Comparison of ENCODE assay signal across 8 cellular contexts in genomic region chr9:89428901-89429890, GRCh38.
DNase-seq lines count a peak whose midpoint lies in the region; ATAC-seq, FAIRE-seq and TF ChIP-seq lines count a peak whose summit lies in the region.

No MANE protein-coding gene starts in this region.

- no peaks in the 10 kb centered on the region for H3K36me3 Mint-ChIP-seq in neural progenitor cell

- intact Hi-C loops in GM12878 (cut with micrococcal nuclease; ENCODE audit: unreplicated experiment), result loop anchor here (1.0 kb wide), 1 partner anchor 120 kb away; no protein-coding TSS in a partner anchor

- no peaks in the 10 kb centered on the region for H3K9me3 ChIP-seq in GM12878 (replicated peaks; ENCODE audit: control insufficient read depth, insufficient read depth, low read length)
- no peaks in the 10 kb centered on the region for H3K9me3 ChIP-seq in neural progenitor cell (ENCODE audit: low read depth)

- H3K9ac ChIP-seq in GM12878 (ENCODE audit: control insufficient read depth, insufficient read depth, low read length) (no peak overlapping the region), neural progenitor cell (no peak overlapping the region)

- H3K9me3 Mint-ChIP-seq in neural progenitor cell, result no peaks in the 10 kb centered on the region

- no peak for TF ChIP-seq POLR2A in GM12878 (IDR thresholded peaks at IDR 0.05; ENCODE audit: low read depth, low read length)

- H3K4me3 ChIP-seq in GM12878, result no peak overlapping the region
- H3K4me3 ChIP-seq in neural progenitor cell, result no peak overlapping the region

- peak; percentile 85 for TF ChIP-seq RAD21 in GM12878 (IDR thresholded peaks at IDR 0.05; ENCODE audit: insufficient read depth, low read depth, low read length)

- CTCF ChIA-PET in GM12878 (lab: Yijun Ruan, JAX), result interaction anchor here (0.6 to 10.2 kb wide), 43 partner anchors 9 to 167 kb away, joined by 3 to 207 read pairs (median 6); no protein-coding TSS in a partner anchor

- H3K27ac ChIP-seq in GM12878 (ENCODE audit: control insufficient read depth, insufficient read depth) (peak overlapping the region; percentile 90), neural progenitor cell (no peak overlapping the region)

- no peak overlapping the region for H3K4me3 Mint-ChIP-seq in neural progenitor cell

- peaks cover 4% of the 10 kb centered on the region for H3K27me3 Mint-ChIP-seq in neural progenitor cell (ENCODE audit: insufficient read depth, low read depth)

- H3K36me3 ChIP-seq in GM12878 (ENCODE audit: control insufficient read depth in 2 of 2, insufficient read depth in 2 of 2, low read length in 1 of 2), result peaks cover 16 to 17% of the 10 kb centered on the region in 2 experiments; a peak in 3 of 4 replicates
- H3K36me3 ChIP-seq in neural progenitor cell, result no peaks in the 10 kb centered on the region

- SMC1A ChIA-PET in GM12878 (lab: Charles Lee; ENCODE audit: uncharacterized antibody, unreplicated experiment), result interaction anchor here (0.6 to 7.8 kb wide), 26 partner anchors 10 to 836 kb away, joined by 3 to 150 read pairs (median 4); no protein-coding TSS in a partner anchor

- H3K4me2 ChIP-seq in GM12878 (ENCODE audit: control insufficient read depth, insufficient read depth) (peak overlapping the region; percentile 18; the same call in 1 of the 2 replicates), neural progenitor cell (no peak overlapping the region)

- ATAC-seq in GM12878, result peak; percentile 25

- peak; percentile 49 for DNase-seq in OCI-M1 (lab: John Stamatoyannopoulos, UW)
- no peak for DNase-seq in GM12878 (ENCODE audit: low read depth, low spot score)
- DNase-seq in neural progenitor cell (ENCODE audit: low spot score), result peak; percentile 46
- DNase-seq in NCI-H345 treated with DMSO at 0.1 percent for 48 hours (lab: John Stamatoyannopoulos, UW; ENCODE audit: unreplicated experiment), result no peak
- DNase-seq in LoVo (ENCODE audit: low spot score), result no peak
- DNase-seq in frontal cortex (ENCODE audit: low spot score in 2 of 2), result no peak
- no peak for DNase-seq in T1000 (lab: John Stamatoyannopoulos, UW)

- H2AFZ ChIP-seq in GM12878 (ENCODE audit: control insufficient read depth, low read depth, low read length), result no peak overlapping the region
- no peak overlapping the region for H2AFZ ChIP-seq in neural progenitor cell (replicated peaks)

- no peaks in the 10 kb centered on the region; the same call in 1 of the 2 replicates for H4K20me1 ChIP-seq in GM12878 (ENCODE audit: control insufficient read depth, insufficient read depth)
- H4K20me1 ChIP-seq in neural progenitor cell (ENCODE audit: low read depth), result peaks cover 23% of the 10 kb centered on the region

- no TSS peak for BruUV-seq in GM12878 (replicated peaks; lab: Mats Ljungman, UMichigan)

- TF ChIP-seq CTCF in GM12873 (IDR thresholded peaks at IDR 0.05; ENCODE audit: insufficient read depth, low read depth, low read length, missing control alignments) (peak; percentile 73), GM12878 (IDR thresholded peaks at IDR 0.05 in 2 of 3, conservative IDR thresholded peaks at IDR 0.05 in 1 of 3; ENCODE audit: control insufficient read depth in 2 of 3, extremely low read depth in 1 of 3, insufficient read depth in 1 of 3, low read depth in 3 of 3, low read length in 3 of 3) (peak; percentile 60 to 84 (median 74)), neural progenitor cell (IDR thresholded peaks at IDR 0.05) (peak; percentile 57)

- FAIRE-seq in GM12878 (lab: Jason Lieb, UNC) (no peak), frontal cortex (lab: Jason Lieb, UNC) (no peak)

- H3K79me2 ChIP-seq in GM12878 (ENCODE audit: control insufficient read depth, insufficient read depth, low read length) (peaks cover 90% of the 10 kb centered on the region), neural progenitor cell (ENCODE audit: low read depth) (peaks cover 53% of the 10 kb centered on the region)

- in situ Hi-C loops in GM12878 (cut with MboI), result loop anchor here (5.0 kb wide), 1 partner anchor 118 kb away; no protein-coding TSS in a partner anchor

- WGBS in GM12878 (ENCODE audit: insufficient coverage, insufficient replicate concordance, low lambda C conversion rate, missing lambda C conversion rate), result 70% methylated on average over 25 of the region's 25 CpGs

- H3K4me1 Mint-ChIP-seq in neural progenitor cell, result peaks cover 11% of the 10 kb centered on the region

- H3K27ac Mint-ChIP-seq in neural progenitor cell, result no peak overlapping the region

- H3K27me3 ChIP-seq in GM12878 (replicated peaks in 1 of 2; ENCODE audit: control insufficient read depth in 2 of 2, insufficient read depth in 2 of 2, low read length in 1 of 2) (no peaks in the 10 kb centered on the region), neural progenitor cell (no peaks in the 10 kb centered on the region)

- H3K4me1 ChIP-seq in GM12878 (ENCODE audit: control insufficient read depth, insufficient read depth, low read length) (peaks cover 81% of the 10 kb centered on the region), neural progenitor cell (no peaks in the 10 kb centered on the region)

- TF ChIP-seq EP300 in GM12878 (IDR thresholded peaks at IDR 0.05; ENCODE audit: borderline replicate concordance in 1 of 2, control insufficient read depth in 1 of 2, low read depth in 2 of 2, low read length in 2 of 2), result no peak

- POLR2A ChIA-PET in GM12878 (lab: Charles Lee), result interaction anchor here (0.9 to 1.4 kb wide), 5 partner anchors 11 to 119 kb away, joined by 3 to 8 read pairs (median 4); no protein-coding TSS in a partner anchor

- no peaks in the 10 kb centered on the region for H3F3A ChIP-seq in neural progenitor cell (ENCODE audit: low read depth)

- RAD21 ChIA-PET in GM12878 (lab: Charles Lee; ENCODE audit: unreplicated experiment), result interaction anchor here (0.7 to 10.3 kb wide), 28 partner anchors 11 to 126 kb away, joined by 3 to 119 read pairs (median 4); no protein-coding TSS in a partner anchor

TF ChIP-seq in GM12878, 131 proteins besides CTCF, POLR2A, EP300 and RAD21 (continues in another document):
- TF ChIP-seq ATF2 (IDR thresholded peaks at IDR 0.05; ENCODE audit: low read length) (no peak), POU2F2 (IDR thresholded peaks at IDR 0.05; ENCODE audit: borderline replicate concordance, low read depth, low read length) (no peak), IKZF1 (conservative IDR thresholded peaks at IDR 0.05) (no peak), JUND (IDR thresholded peaks at IDR 0.05; ENCODE audit: low read depth, low read length) (no peak), BHLHE40 (IDR thresholded peaks at IDR 0.05; ENCODE audit: borderline replicate concordance in 1 of 2, low read depth in 2 of 2, low read length in 1 of 2) (no peak), NFXL1 (IDR thresholded peaks at IDR 0.05; ENCODE audit: borderline replicate concordance) (no peak), SIN3A (IDR thresholded peaks at IDR 0.05; ENCODE audit: low read depth, low read length) (no peak), RELA (IDR thresholded peaks at IDR 0.05; ENCODE audit: borderline replicate concordance, partially characterized antibody) (no peak), SMC3 (IDR thresholded peaks at IDR 0.05; ENCODE audit: borderline replicate concordance, low read length) (peak; percentile 73; the same call in 1 of the 2 replicates), HDAC2 (IDR thresholded peaks at IDR 0.05) (no peak), E2F8 (IDR thresholded peaks at IDR 0.05; ENCODE audit: low read depth, partially characterized antibody) (no peak), HSF1 (IDR thresholded peaks at IDR 0.05; ENCODE audit: low read depth, low read length) (no peak; the same call in 1 of the 2 replicates)

Comparison
In these comparisons a context has a peak if more than half of its experiments do, and no peak if none do; other contexts are left out.
1. DNase-seq: peak in OCI-M1 (single experiment) and neural progenitor cell (single experiment); none in GM12878 (single experiment), NCI-H345 treated with DMSO at 0.1 percent for 48 hours (single experiment), LoVo (single experiment), frontal cortex (0 of 2) and T1000 (single experiment).
2. Peak in every context shown above with its lines, with median percentiles within 50 percentile points of each other: CTCF ChIP-seq.